In the genomic region with DNA sequence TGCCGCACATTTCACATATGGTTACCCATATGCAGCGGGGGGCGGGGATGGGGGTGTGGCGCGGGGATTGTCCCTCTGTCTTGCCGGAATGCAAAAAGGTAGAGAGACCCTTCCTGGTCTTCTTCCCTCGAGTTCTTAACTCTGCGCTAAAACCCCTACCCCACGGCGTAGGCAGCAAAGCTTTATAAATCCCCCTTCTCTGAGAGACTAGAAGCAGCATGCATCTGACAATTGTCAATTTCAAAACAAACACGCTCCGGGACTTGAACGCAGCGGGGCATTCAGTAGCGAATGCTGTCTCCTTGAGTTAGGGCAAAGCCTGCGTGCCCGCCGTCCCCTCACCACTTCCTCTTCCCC, we compare ENCODE assay signal across 9 cellular contexts. TPM values are rescaled to one million over a fixed set of nuclear protein-coding genes. Genes with fewer than 3 reads are reported as not detected.
DNase-seq lines count a peak whose midpoint lies in the region; ATAC-seq and TF ChIP-seq lines count a peak whose summit lies in the region.
"Had no signal": no experiment of that assay in that cellular context is flagged by ENCODE, and none has a peak within 500 bp of the region (broad histone marks: within the 10 kb centered on the region; RNA-seq: fewer than 3 reads in every experiment).

No MANE protein-coding gene starts in this region.

- POLR2A ChIA-PET in A673 (lab: Charles Lee; ENCODE audit: low non-redundant PET): no interaction called here

- peaks cover 91% of the 10 kb centered on the region for H3K27me3 Mint-ChIP-seq in endodermal cell (ENCODE audit: insufficient read depth)

- no peak overlapping the region for H3K27ac Mint-ChIP-seq in endodermal cell

- H3K9me3 ChIP-seq in endodermal cell (ENCODE audit: control insufficient read depth, low read length) (no peaks in the 10 kb centered on the region), A673 (ENCODE audit: low read depth, low read length, poor library complexity, severe bottlenecking) (no peaks in the 10 kb centered on the region)

- peak overlapping the region; percentile 78 for H3K4me3 ChIP-seq in endodermal cell (ENCODE audit: low read length)
- H3K4me3 ChIP-seq in A673 (ENCODE audit: low read depth, low read length, poor library complexity, severe bottlenecking): no peak overlapping the region

- DNase-seq in NCI-H82 (lab: John Stamatoyannopoulos, UW) (peak; percentile 54), NCI-H82 treated with DMSO at 0.1 percent for 48 hours (lab: John Stamatoyannopoulos, UW; ENCODE audit: unreplicated experiment) (no peak), NCI-H2029 (lab: John Stamatoyannopoulos, UW) (peak; percentile 19), endodermal cell (no peak), posterior vena cava (ENCODE audit: low spot score) (peak; percentile 48), A673 (ENCODE audit: low spot score) (no peak), HuH-7 (ENCODE audit: low spot score) (no peak)
- DNase-seq: effector CD4-positive, alpha-beta T cell had no signal

- H3K9me3 Mint-ChIP-seq in endodermal cell: peaks cover 2% of the 10 kb centered on the region

- CTCF ChIA-PET in A673 (lab: Charles Lee): interaction anchor here (0.6 kb wide), 1 partner anchor 191 kb away, joined by 10 read pairs; no protein-coding TSS in a partner anchor

- H3K27me3 ChIP-seq in endodermal cell (ENCODE audit: control insufficient read depth, insufficient read depth, low read length, poor library complexity, severe bottlenecking) (peaks cover 90% of the 10 kb centered on the region), A673 (replicated peaks; ENCODE audit: insufficient read depth, low read depth, low read length, poor library complexity) (peaks cover 98% of the 10 kb centered on the region)

- no TSS peak for BruUV-seq in A673 (replicated peaks; lab: Mats Ljungman, UMichigan)

- no peaks in the 10 kb centered on the region for H3K36me3 Mint-ChIP-seq in endodermal cell (ENCODE audit: low read depth)

- intact Hi-C loops in posterior vena cava (cut with DNase I): loop anchor here in 1 of 2 donors (1.0 kb wide), 1 partner anchor 23 kb away; no protein-coding TSS in a partner anchor
- intact Hi-C loops in A673 (cut with micrococcal nuclease; ENCODE audit: unreplicated experiment): no loop called here

- H3K4me3 Mint-ChIP-seq in endodermal cell: peak overlapping the region; percentile 50

- H3K9ac ChIP-seq in endodermal cell (ENCODE audit: extremely low read depth, low read length, poor library complexity, severe bottlenecking): no peak overlapping the region

- H3K36me3 ChIP-seq in endodermal cell (ENCODE audit: control insufficient read depth, insufficient read depth, low read length) (no peaks in the 10 kb centered on the region), A673 (ENCODE audit: insufficient read depth, low read length, poor library complexity, severe bottlenecking) (no peaks in the 10 kb centered on the region)

- TF ChIP-seq CTCF in endodermal cell (conservative IDR thresholded peaks at IDR 0.05) (no peak), A673 (conservative IDR thresholded peaks at IDR 0.05; ENCODE audit: low read depth, low read length) (no peak)

- ATAC-seq in HG02884 (IDR thresholded peaks at IDR 0.05; ENCODE audit: unreplicated experiment): no peak

- WGBS in endodermal cell (ENCODE audit: insufficient coverage in 1 of 2, insufficient read length in 1 of 2), 2 experiments: 1% methylated on average over 12 to 18 of the region's 18 CpGs

- peaks cover 12% of the 10 kb centered on the region for H3K4me1 Mint-ChIP-seq in endodermal cell

- peaks cover 2% of the 10 kb centered on the region for H3K4me1 ChIP-seq in endodermal cell (ENCODE audit: control insufficient read depth, insufficient read depth, low read length)
- H3K4me1 ChIP-seq in A673 (ENCODE audit: insufficient read depth, low read length, poor library complexity, severe bottlenecking): no peaks in the 10 kb centered on the region

- H3K27ac ChIP-seq in endodermal cell (ENCODE audit: low read depth, low read length) (no peak overlapping the region), A673 (ENCODE audit: low read depth, low read length, poor library complexity, severe bottlenecking) (no peak overlapping the region)

RNA-seq across cellular contexts. Expression of a gene that starts 1.8 kb away (rescaled TPM):
- under 1 TPM; 0.29 to 0.42 TPM for total RNA-seq in endodermal cell
- 5.3 TPM for polyA plus RNA-seq in endodermal cell (2013, experiment 1 of 2)
- polyA plus RNA-seq in endodermal cell (2013, experiment 2 of 2): 4.7 TPM
- total RNA-seq in posterior vena cava: not detected
- total RNA-seq in A673 (2021): 0.17 TPM in 2 replicates

Comparison
In these comparisons a context has a peak if more than half of its experiments do, and no peak if none do; other contexts are left out.
1. DNase-seq: peak in NCI-H82 (single experiment), NCI-H2029 (single experiment) and posterior vena cava (single experiment); none in NCI-H82 treated with DMSO at 0.1 percent for 48 hours (single experiment), endodermal cell (single experiment), A673 (single experiment) and HuH-7 (single experiment).